ENCODE assay signal across 12 cellular contexts in the genomic region with DNA sequence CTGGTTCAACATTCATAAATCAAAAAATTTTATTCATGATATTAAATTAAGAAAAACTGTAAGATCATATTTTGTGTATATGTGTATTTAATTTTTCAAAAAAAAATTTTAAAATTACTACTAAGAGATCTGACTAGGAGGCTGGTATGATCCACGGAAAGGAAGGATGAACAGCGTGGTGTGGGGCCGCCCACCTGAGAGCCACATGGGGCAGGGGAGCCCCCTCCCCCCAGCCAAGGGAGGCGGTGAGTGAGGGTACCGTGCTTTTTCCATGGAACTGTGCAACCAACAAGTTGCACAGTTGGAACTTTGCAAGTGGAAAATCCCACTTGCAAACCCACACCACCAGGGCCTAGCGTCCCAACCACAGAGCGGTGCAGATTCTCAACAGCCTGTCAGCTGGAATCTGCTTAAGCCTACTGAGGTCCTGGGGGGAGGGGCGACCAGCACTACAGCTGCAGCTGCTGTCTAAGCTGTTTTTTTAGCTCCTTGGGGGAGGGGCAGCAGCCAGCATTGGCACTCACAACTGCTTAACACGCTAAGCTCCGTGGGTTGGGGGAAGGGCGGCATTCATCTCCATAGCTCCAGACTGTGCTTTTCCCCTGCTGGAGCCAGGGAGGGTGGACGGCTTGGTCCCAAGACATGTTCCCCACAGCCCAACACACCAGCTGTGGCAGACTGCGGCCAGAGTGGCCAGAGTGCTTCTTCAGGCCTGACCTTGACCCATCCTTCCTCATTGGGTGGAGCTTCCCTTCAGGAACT.
DNase-seq lines count a peak whose midpoint lies in the region; ATAC-seq and TF ChIP-seq lines count a peak whose summit lies in the region.
"Had no signal": no experiment of that assay in that cellular context is flagged by ENCODE, and none has a peak within 500 bp of the region (broad histone marks: within the 10 kb centered on the region; RNA-seq: fewer than 3 reads in every experiment).

No MANE protein-coding gene starts in this region.

- H4K20me1 ChIP-seq in PC-9 (ENCODE audit: insufficient read depth), result no peaks in the 10 kb centered on the region

- H2BK120ac ChIP-seq in neuronal stem cell (ENCODE audit: low read depth, low read length), result no peak overlapping the region

- H3K14ac ChIP-seq in neuronal stem cell (ENCODE audit: low read length), result peak overlapping the region; percentile 85

- no peak for ATAC-seq in GM19351 (IDR thresholded peaks at IDR 0.05; ENCODE audit: unreplicated experiment)
- no peak for ATAC-seq in T-helper 17 cell

- intact Hi-C loops in left ventricle myocardium inferior (cut with micrococcal nuclease), result no loop called here
- intact Hi-C loops in PC-9 (cut with micrococcal nuclease; ENCODE audit: unreplicated experiment), result no loop called here

- peak overlapping the region; percentile 69 for H2BK5ac ChIP-seq in neuronal stem cell (ENCODE audit: low read length)

- CTCF ChIA-PET in PC-9 (lab: Charles Lee), result no interaction called here

- H3K27ac ChIP-seq in left ventricle myocardium inferior (replicated peaks) (no peak overlapping the region), neuronal stem cell (replicated peaks; ENCODE audit: low read length) (peak overlapping the region; percentile 93), PC-9 (no peak overlapping the region)
- H3K27ac ChIP-seq: neutrophil, tibial nerve had no signal

- H3K9me3 ChIP-seq in ES-I3 (ENCODE audit: control insufficient read depth, insufficient read depth, low read length) (no peaks in the 10 kb centered on the region), left ventricle myocardium inferior (replicated peaks) (peaks cover 9% of the 10 kb centered on the region), neuronal stem cell (replicated peaks in 1 of 2; ENCODE audit: control insufficient read depth in 2 of 2, insufficient read depth in 1 of 2, low read depth in 1 of 2, low read length in 2 of 2) (no peaks in the 10 kb centered on the region), PC-9 (ENCODE audit: insufficient read depth, low read depth) (no peaks in the 10 kb centered on the region), T-helper 17 cell (ENCODE audit: control insufficient read depth, low read length, poor library complexity, severe bottlenecking) (no peaks in the 10 kb centered on the region)
- H3K9me3 ChIP-seq: neutrophil, tibial nerve had no signal

- no peaks in the 10 kb centered on the region for H3K79me1 ChIP-seq in neuronal stem cell (ENCODE audit: low read depth, low read length)

- no peaks in the 10 kb centered on the region for H3K4me1 Mint-ChIP-seq in T-helper 17 cell

- peak; percentile 16 for DNase-seq in RPMI7951 (ENCODE audit: low read depth)
- peak; percentile 71 for DNase-seq in left ventricle myocardium inferior
- DNase-seq in neuronal stem cell (ENCODE audit: low spot score), result peak; percentile 82
- DNase-seq in Kasumi-1 (lab: John Stamatoyannopoulos, UW), result no peak
- no peak for DNase-seq in PC-9
- no peak for DNase-seq in T-helper 17 cell
- DNase-seq: activated CD8-positive, alpha-beta memory T cell treated with anti-CD3 and anti-CD28 coated beads, Interleukin-2, amount 50 U/mL, for 4 hours; Karpas-422 had no signal

- WGBS in neuronal stem cell (ENCODE audit: extremely low coverage in 2 of 2, insufficient read length in 2 of 2, insufficient replicate concordance in 1 of 2), 2 donors, result no CpG with 5 or more reads among the region's 13 CpGs

- H3K18ac ChIP-seq in neuronal stem cell (ENCODE audit: low read length), result peak overlapping the region; percentile 98

- H2AFZ ChIP-seq in neuronal stem cell (ENCODE audit: low read length), result peak overlapping the region; percentile 69
- no peak overlapping the region for H2AFZ ChIP-seq in PC-9

- H3K36me3 ChIP-seq in ES-I3 (ENCODE audit: insufficient read depth, low read length) (no peaks in the 10 kb centered on the region), left ventricle myocardium inferior (no peaks in the 10 kb centered on the region), neuronal stem cell (replicated peaks in 1 of 2; ENCODE audit: control insufficient read depth in 2 of 2, insufficient read depth in 2 of 2, low read length in 2 of 2) (no peaks in the 10 kb centered on the region), PC-9 (ENCODE audit: low read depth) (no peaks in the 10 kb centered on the region)
- H3K36me3 ChIP-seq: neutrophil, tibial nerve had no signal

- peaks cover 2% of the 10 kb centered on the region for H3K36me3 Mint-ChIP-seq in T-helper 17 cell (ENCODE audit: low read depth)

- peak overlapping the region; percentile 1 for H2AK5ac ChIP-seq in neuronal stem cell (ENCODE audit: low read depth, low read length)

- peak overlapping the region; percentile 86 for H4K8ac ChIP-seq in neuronal stem cell (ENCODE audit: low read depth, low read length)

- H3K27me3 Mint-ChIP-seq in T-helper 17 cell, result no peaks in the 10 kb centered on the region

- BruUV-seq in PC-9 (replicated peaks; lab: Mats Ljungman, UMichigan), result no TSS peak

- H3F3A ChIP-seq in PC-9 (ENCODE audit: insufficient read depth, low read depth), result no peaks in the 10 kb centered on the region

- no peak overlapping the region for H4K91ac ChIP-seq in neuronal stem cell (ENCODE audit: low read depth, low read length, poor library complexity)

- H2BK15ac ChIP-seq in neuronal stem cell (ENCODE audit: low read length), result no peak overlapping the region

- TF ChIP-seq CTCF in left ventricle myocardium inferior (IDR thresholded peaks at IDR 0.05; ENCODE audit: borderline replicate concordance) (peak; percentile 13), PC-9 (conservative IDR thresholded peaks at IDR 0.05) (no peak)

- no peak overlapping the region for H3K23ac ChIP-seq in neuronal stem cell (ENCODE audit: low read depth, low read length, poor library complexity)

- H3K4me2 ChIP-seq in neuronal stem cell (ENCODE audit: insufficient read depth, low read length, poor library complexity, severe bottlenecking) (peak overlapping the region; percentile 63), PC-9 (no peak overlapping the region)

- H3K4me3 Mint-ChIP-seq in T-helper 17 cell, result no peak overlapping the region

- no peak overlapping the region for H3K27ac Mint-ChIP-seq in T-helper 17 cell

- H3K4me1 ChIP-seq in ES-I3 (ENCODE audit: insufficient read depth, low read length) (peaks cover 4% of the 10 kb centered on the region), left ventricle myocardium inferior (peaks cover 13% of the 10 kb centered on the region), neuronal stem cell (ENCODE audit: control insufficient read depth in 2 of 2, insufficient read depth in 1 of 2, low read depth in 1 of 2, low read length in 2 of 2) (peaks cover 9 to 11% of the 10 kb centered on the region in 2 donors), PC-9 (replicated peaks; ENCODE audit: insufficient read depth) (no peaks in the 10 kb centered on the region)
- H3K4me1 ChIP-seq: tibial nerve had no signal

- H3K4me3 ChIP-seq in left ventricle myocardium inferior (no peak overlapping the region), neuronal stem cell (ENCODE audit: low read length in 2 of 2) (no peak overlapping the region), PC-9 (no peak overlapping the region)
- H3K4me3 ChIP-seq: tibial nerve had no signal

- H3K9me2 ChIP-seq in PC-9 (ENCODE audit: insufficient read depth), result no peaks in the 10 kb centered on the region; the same call in 1 of the 2 replicates

- H3K4ac ChIP-seq in neuronal stem cell (ENCODE audit: low read length), result no peak overlapping the region

- H3K27me3 ChIP-seq in left ventricle myocardium inferior (ENCODE audit: low read depth), result no peaks in the 10 kb centered on the region
- no peaks in the 10 kb centered on the region for H3K27me3 ChIP-seq in neuronal stem cell (ENCODE audit: control insufficient read depth in 3 of 3, insufficient read depth in 3 of 3, low read depth in 1 of 3, low read length in 3 of 3)
- H3K27me3 ChIP-seq in PC-9 (ENCODE audit: insufficient read depth, low read depth), result no peaks in the 10 kb centered on the region
- H3K27me3 ChIP-seq: neutrophil, tibial nerve had no signal

- peak overlapping the region; percentile 14; the same call in 1 of the 2 replicates for H3K9ac ChIP-seq in ES-I3 (ENCODE audit: low read depth, low read length)
- no peak overlapping the region for H3K9ac ChIP-seq in neuronal stem cell (ENCODE audit: low read depth, low read length, poor library complexity)

- POLR2A ChIA-PET in PC-9 (lab: Charles Lee; ENCODE audit: unreplicated experiment), result no interaction called here

- H3K79me2 ChIP-seq in PC-9 (ENCODE audit: low read depth), result no peaks in the 10 kb centered on the region

- peak overlapping the region; percentile 59 for H2BK12ac ChIP-seq in neuronal stem cell (ENCODE audit: low read length)

Comparison
In these comparisons a context has a peak if more than half of its experiments do, and no peak if none do; other contexts are left out.
1. DNase-seq: peak in RPMI7951 (single experiment), left ventricle myocardium inferior (single experiment) and neuronal stem cell (single experiment); none in Kasumi-1 (0 of 2), PC-9 (0 of 2) and T-helper 17 cell (0 of 3).